8 cellular contexts compared by ENCODE assay signal in genomic region chr20:5674176-5674660, GRCh38.
DNase-seq lines count a peak whose midpoint lies in the region; ATAC-seq, FAIRE-seq and TF ChIP-seq lines count a peak whose summit lies in the region.

No MANE protein-coding gene starts in this region.

- H3K27ac ChIP-seq in colonic mucosa: no peak overlapping the region

- H3K4me1 ChIP-seq in colonic mucosa: no peaks in the 10 kb centered on the region

- no peak for TF ChIP-seq CTCF in astrocyte of the spinal cord (IDR thresholded peaks at IDR 0.05; ENCODE audit: low read depth, low read length)
- TF ChIP-seq CTCF in D721Med (IDR thresholded peaks at IDR 0.05; ENCODE audit: insufficient read depth, missing control alignments): no peak
- TF ChIP-seq CTCF in colonic mucosa (IDR thresholded peaks at IDR 0.05): no peak

- no peaks in the 10 kb centered on the region for H3K9me3 ChIP-seq in colonic mucosa

- in situ Hi-C loops in astrocyte of the spinal cord (cut with HindIII; ENCODE audit: low sequenced_read_pairs): no loop called here

- DNase-seq in activated naive CD4-positive, alpha-beta T cell treated with Interleukin-2 at 50 U/mL for 16 hours: peak; percentile 10
- no peak for DNase-seq in activated naive CD4-positive, alpha-beta T cell (lab: John Stamatoyannopoulos, UW)
- DNase-seq in NCI-H774 (lab: John Stamatoyannopoulos, UW) (peak; percentile 34), astrocyte of the spinal cord (ENCODE audit: low read depth, low spot score) (peak; percentile 3), retina (no peak), D721Med (ENCODE audit: insufficient read length, low spot score) (no peak), colonic mucosa (no peak)

- FAIRE-seq in D721Med (lab: Jason Lieb, UNC): no peak

- no peak overlapping the region for H3K4me3 ChIP-seq in astrocyte of the spinal cord (ENCODE audit: low read depth, low read length)
- H3K4me3 ChIP-seq in colonic mucosa: no peak overlapping the region

- no peaks in the 10 kb centered on the region for H3K36me3 ChIP-seq in colonic mucosa

- no peak overlapping the region for H3K9ac ChIP-seq in colonic mucosa (ENCODE audit: low read depth in 2 of 2, low read length in 2 of 2)

- peak; percentile 85 for ATAC-seq in HG02884 (IDR thresholded peaks at IDR 0.05; ENCODE audit: unreplicated experiment)

- H3K27me3 ChIP-seq in colonic mucosa: no peaks in the 10 kb centered on the region

- intact Hi-C loops in colonic mucosa (cut with DNase I): no loop called here

Comparison
In these comparisons a context has a peak if more than half of its experiments do, and no peak if none do; other contexts are left out.
1. DNase-seq: peak in activated naive CD4-positive, alpha-beta T cell treated with Interleukin-2 at 50 U/mL for 16 hours (single experiment), NCI-H774 (single experiment) and astrocyte of the spinal cord (single experiment); none in activated naive CD4-positive, alpha-beta T cell (0 of 4), retina (single experiment), D721Med (single experiment) and colonic mucosa (single experiment).